Comparison of ENCODE assay signal across 20 cellular contexts in the genomic region with DNA sequence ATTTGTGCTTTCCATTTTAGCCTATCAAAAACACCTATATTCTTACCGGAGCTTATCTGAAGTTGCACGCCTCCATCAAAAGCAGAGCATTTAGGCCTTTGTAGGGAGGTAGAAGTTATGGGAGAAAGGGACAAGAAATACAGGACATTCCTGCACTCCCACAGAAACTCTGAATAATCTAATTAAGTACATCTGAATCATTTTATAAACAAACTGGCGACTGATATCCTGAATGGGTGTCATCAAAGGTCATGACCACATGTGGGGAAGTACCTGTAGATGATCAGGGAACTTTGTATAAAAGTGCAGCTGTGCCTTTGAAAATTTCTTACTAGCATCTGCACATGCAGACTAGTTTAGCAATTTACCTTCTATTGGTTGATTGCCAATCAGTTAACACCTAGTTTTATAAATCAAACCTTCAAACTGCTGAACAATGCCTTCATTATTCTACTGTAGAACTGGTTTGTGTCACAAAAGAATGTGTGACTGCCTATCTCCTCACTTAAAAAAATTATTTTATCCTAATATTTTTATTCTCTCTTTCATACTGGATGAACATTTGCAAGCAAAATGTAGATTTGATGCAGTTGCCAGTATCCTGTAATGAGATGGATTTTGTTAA. TPM values are rescaled to one million over a fixed set of nuclear protein-coding genes. Genes with fewer than 3 reads are reported as not detected.
DNase-seq lines count a peak whose midpoint lies in the region; ATAC-seq and TF ChIP-seq lines count a peak whose summit lies in the region.
"Had no signal": no experiment of that assay in that cellular context is flagged by ENCODE, and none has a peak within 500 bp of the region (broad histone marks: within the 10 kb centered on the region; RNA-seq: fewer than 3 reads in every experiment).

No MANE protein-coding gene starts in this region.

- H3K27me3 ChIP-seq in brain microvascular endothelial cell (replicated peaks) (no peaks in the 10 kb centered on the region), neutrophil (no peaks in the 10 kb centered on the region)
- H3K27me3 ChIP-seq: dorsolateral prefrontal cortex, heart right ventricle had no signal

- H3K27ac ChIP-seq in brain microvascular endothelial cell: no peak overlapping the region
- H3K27ac ChIP-seq in neutrophil: peak overlapping the region; percentile 54
- H3K27ac ChIP-seq: dorsolateral prefrontal cortex, heart right ventricle had no signal

- TF ChIP-seq CTCF in brain microvascular endothelial cell (IDR thresholded peaks at IDR 0.05; ENCODE audit: low read depth, low read length, missing control alignments): no peak
- TF ChIP-seq CTCF in neutrophil (IDR thresholded peaks at IDR 0.05): no peak

- H3K4me3 ChIP-seq in brain microvascular endothelial cell (ENCODE audit: low read depth, low read length): no peak overlapping the region
- no peak overlapping the region for H3K4me3 ChIP-seq in neutrophil (ENCODE audit: low read depth in 1 of 2, low read length in 1 of 2)
- H3K4me3 ChIP-seq: dorsolateral prefrontal cortex, heart right ventricle, K562 had no signal

- no peaks in the 10 kb centered on the region for H3K9me3 ChIP-seq in neutrophil
- H3K9me3 ChIP-seq: heart right ventricle had no signal

- peak; percentile 80 for DNase-seq in Caki2 (ENCODE audit: low read depth)
- peak; percentile 64 for DNase-seq in M059J (ENCODE audit: low read depth)
- DNase-seq in brain microvascular endothelial cell: peak; percentile 16
- DNase-seq in AG08396 (ENCODE audit: low spot score): no peak
- DNase-seq in NCI-H446 (lab: John Stamatoyannopoulos, UW): no peak
- DNase-seq: activated naive CD4-positive, alpha-beta T cell treated with anti-CD3 and anti-CD28 coated beads, Interleukin-2, amount 50 U/mL, for 16 hours; activated T-cell treated with anti-CD3 and anti-CD28 coated beads, Interleukin-2, amount 50 U/mL, for 24 hours; dorsolateral prefrontal cortex; heart right ventricle; mesenchymal stem cell; NCI-H1105; NCI-H774; RPMI8226; stimulated activated CD4-positive, alpha-beta T cell treated with anti-CD3 and anti-CD28 coated beads, Interleukin-15, amount 100 ng/mL, for 24 hours; stimulated activated naive CD4-positive, alpha-beta T cell treated with Interleukin-2 at 50 U/mL for 16 hours; T-cell had no signal

- no peak for ATAC-seq in HG03025 (IDR thresholded peaks at IDR 0.05; ENCODE audit: low FRiP score, unreplicated experiment)
- no peak for ATAC-seq in GM21381 (IDR thresholded peaks at IDR 0.05; ENCODE audit: unreplicated experiment)
- ATAC-seq: heart right ventricle, K562, T-cell had no signal

- H3K4me1 ChIP-seq in neutrophil (ENCODE audit: control insufficient read depth in 1 of 2, insufficient read depth in 1 of 2, low read depth in 1 of 2, low read length in 1 of 2): peaks cover 29 to 57% of the 10 kb centered on the region in 2 experiments

- H3K36me3 ChIP-seq in brain microvascular endothelial cell (replicated peaks) (no peaks in the 10 kb centered on the region), neutrophil (peaks cover 54% of the 10 kb centered on the region)

- in situ Hi-C loops in Caki2 (cut with HindIII; ENCODE audit: low pct_unique_long_range_greater_than_20kb, low sequenced_read_pairs): no loop called here
- in situ Hi-C loops in brain microvascular endothelial cell (cut with HindIII; ENCODE audit: low pct_ligation_motif_present, low sequenced_read_pairs): no loop called here

RNA-seq across cellular contexts. Expression of a gene that starts 17.1 kb away (rescaled TPM):
- total RNA-seq in Caki2 (2014; rRNA removed; shearing (Covaris generic); ENCODE audit: low replicate concordance): not detected in 2 replicates
- total RNA-seq in M059J (2014; rRNA removed; shearing (Covaris generic)): 0.02 TPM in 1 of 2 replicates, not detected in the other

Comparison
In these comparisons a context has a peak if more than half of its experiments do, and no peak if none do; other contexts are left out.
1. DNase-seq: peak in Caki2 (single experiment), M059J (single experiment) and brain microvascular endothelial cell (single experiment); none in AG08396 (single experiment) and NCI-H446 (0 of 2).